1 cellular context compared by ENCODE assay signal in genomic region chr17:17321356-17322025, GRCh38.
TF ChIP-seq lines count a peak whose summit lies in the region.

No MANE protein-coding gene starts in this region.

TF ChIP-seq in H1, 55 proteins besides CTCF, POLR2A, EP300 and RAD21 (continued from another document):
- TF ChIP-seq CTBP2 (IDR thresholded peaks at IDR 0.05; ENCODE audit: borderline replicate concordance, insufficient read depth, insufficient read length, low read length) (no peak), ATF2 (IDR thresholded peaks at IDR 0.05; ENCODE audit: low read length) (no peak), GABPA (IDR thresholded peaks at IDR 0.05; ENCODE audit: borderline replicate concordance, insufficient read depth, low read length) (no peak), CEBPB (IDR thresholded peaks at IDR 0.05; ENCODE audit: low read depth, low read length) (no peak)
